12 cellular contexts compared by ENCODE assay signal in genomic region chr17:27351741-27352140, GRCh38. TPM values are rescaled to one million over a fixed set of nuclear protein-coding genes. Genes with fewer than 3 reads are reported as not detected.
A peak's percentile ranks its signal among the peaks of the same experiment; 100 is the strongest.
DNase-seq lines count a peak whose midpoint lies in the region; TF ChIP-seq lines count a peak whose summit lies in the region.
"Had no signal": no experiment of that assay in that cellular context is flagged by ENCODE, and none has a peak within 500 bp of the region (broad histone marks: within the 10 kb centered on the region; RNA-seq: fewer than 3 reads in every experiment).

No MANE protein-coding gene starts in this region.

- H3K27me3 ChIP-seq in CD4-positive, alpha-beta memory T cell (ENCODE audit: insufficient read depth, low read length) = no peaks in the 10 kb centered on the region
- no peaks in the 10 kb centered on the region for H3K27me3 ChIP-seq in OCI-LY1 (ENCODE audit: insufficient read depth, low read length)
- no peaks in the 10 kb centered on the region for H3K27me3 ChIP-seq in neural progenitor cell

- no peak overlapping the region for H2AFZ ChIP-seq in OCI-LY1 (ENCODE audit: low read length)
- H2AFZ ChIP-seq in neural progenitor cell (replicated peaks) = no peak overlapping the region

- H3K4me3 ChIP-seq in CD4-positive, alpha-beta memory T cell (ENCODE audit: low read length in 2 of 2) = no peak overlapping the region
- H3K4me3 ChIP-seq in OCI-LY1 (ENCODE audit: low read depth, low read length, poor library complexity, severe bottlenecking) = peak overlapping the region; percentile 94
- no peak overlapping the region for H3K4me3 ChIP-seq in neural progenitor cell

- H3K9me2 ChIP-seq in OCI-LY1 (ENCODE audit: low read depth, low read length) = no peaks in the 10 kb centered on the region

- H3K9me3 Mint-ChIP-seq in CD4-positive, alpha-beta memory T cell = peaks cover 0 to 4% (median 0%) of the 10 kb centered on the region in 8 donors
- H3K9me3 Mint-ChIP-seq in endothelial cell (ENCODE audit: unreplicated experiment) (peaks cover 5% of the 10 kb centered on the region), neural progenitor cell (no peaks in the 10 kb centered on the region)
- H3K9me3 Mint-ChIP-seq: activated CD4-positive, alpha-beta T cell treated with anti-CD3 and anti-CD28 coated beads, Interleukin-2, amount 10 ng/mL, durations not matched to agents 7 days and 5 days; stimulated activated naive CD8-positive, alpha-beta T cell treated with anti-CD3 and anti-CD28 coated beads, Interleukin-15, Interleukin-2, amounts not matched to agents 100 ng/mL and 50 ng/mL, for 24 hours had no signal

- H3K4me3 Mint-ChIP-seq in CD4-positive, alpha-beta memory T cell = peak overlapping the region in 1 of 8 donors; percentile 6
- no peak overlapping the region for H3K4me3 Mint-ChIP-seq in endothelial cell (ENCODE audit: unreplicated experiment)
- H3K4me3 Mint-ChIP-seq in neural progenitor cell = peak overlapping the region; percentile 16
- H3K4me3 Mint-ChIP-seq: activated CD4-positive, alpha-beta T cell treated with anti-CD3 and anti-CD28 coated beads, Interleukin-2, amount 10 ng/mL, durations not matched to agents 7 days and 5 days had no signal

- TF ChIP-seq CTCF in OCI-LY1 (IDR thresholded peaks at IDR 0.05; ENCODE audit: low read length) = no peak
- no peak for TF ChIP-seq CTCF in endothelial cell (IDR thresholded peaks at IDR 0.05; ENCODE audit: unreplicated experiment)
- no peak for TF ChIP-seq CTCF in neural progenitor cell (IDR thresholded peaks at IDR 0.05)

- peaks cover 14 to 31% (median 24%) of the 10 kb centered on the region in 4 donors for H3K4me1 Mint-ChIP-seq in CD4-positive, alpha-beta memory T cell
- H3K4me1 Mint-ChIP-seq in endothelial cell (ENCODE audit: unreplicated experiment) (peaks cover 24% of the 10 kb centered on the region), neural progenitor cell (peaks cover 21% of the 10 kb centered on the region)

- H3F3A ChIP-seq in OCI-LY1 (ENCODE audit: insufficient read depth, low read length) (0 out of 2 replicates have a peak, but pooled peaks cover 7% of the 10 kb centered on the region), neural progenitor cell (ENCODE audit: low read depth) (peaks cover 33% of the 10 kb centered on the region)

- CTCF ChIA-PET in CD4-positive, alpha-beta memory T cell (lab: Charles Lee; ENCODE audit: partially characterized antibody) = interaction anchor here (1.0 to 9.2 kb wide), 5 partner anchors 19 to 303 kb away, joined by 3 to 146 read pairs (median 4); no protein-coding TSS in a partner anchor

- DNase-seq in CD4-positive, alpha-beta memory T cell = no peak
- no peak for DNase-seq in endothelial cell (ENCODE audit: low spot score)
- DNase-seq in neural progenitor cell (ENCODE audit: low spot score) = no peak
- DNase-seq in stimulated activated CD4-positive, alpha-beta T cell treated with anti-CD3 and anti-CD28 coated beads, Interleukin-4, amount 100 ng/mL, for 4 hours = no peak
- DNase-seq in AG08395 (ENCODE audit: low spot score) = no peak
- DNase-seq in C1 segment of cervical spinal cord (lab: John Stamatoyannopoulos, UW) = no peak
- DNase-seq in activated effector memory CD4-positive, alpha-beta T cell treated with anti-CD3 and anti-CD28 coated beads, Interleukin-2, amount 50 U/mL, for 16 hours = no peak
- DNase-seq: activated CD4-positive, alpha-beta T cell treated with anti-CD3 and anti-CD28 coated beads, Interleukin-2, amount 10 ng/mL, durations not matched to agents 7 days and 5 days; NCI-H510A treated with DMSO at 0.1 percent for 48 hours; RPMI8226 had no signal

- H3K27ac Mint-ChIP-seq in CD4-positive, alpha-beta memory T cell = peak overlapping the region in 4 of 7 donors; percentile 14 to 82 (median 40)
- H3K27ac Mint-ChIP-seq in endothelial cell (ENCODE audit: unreplicated experiment) = peak overlapping the region; percentile 55
- no peak overlapping the region for H3K27ac Mint-ChIP-seq in neural progenitor cell
- H3K27ac Mint-ChIP-seq: activated CD4-positive, alpha-beta T cell treated with anti-CD3 and anti-CD28 coated beads, Interleukin-2, amount 10 ng/mL, durations not matched to agents 7 days and 5 days; stimulated activated naive CD8-positive, alpha-beta T cell treated with anti-CD3 and anti-CD28 coated beads, Interleukin-15, Interleukin-2, amounts not matched to agents 100 ng/mL and 50 ng/mL, for 24 hours had no signal

- no peaks in the 10 kb centered on the region for H3K27me3 Mint-ChIP-seq in CD4-positive, alpha-beta memory T cell
- H3K27me3 Mint-ChIP-seq in endothelial cell (ENCODE audit: unreplicated experiment) (peaks cover 10% of the 10 kb centered on the region), neural progenitor cell (ENCODE audit: insufficient read depth, low read depth) (peaks cover 8% of the 10 kb centered on the region)
- H3K27me3 Mint-ChIP-seq: activated CD4-positive, alpha-beta T cell treated with anti-CD3 and anti-CD28 coated beads, Interleukin-2, amount 10 ng/mL, durations not matched to agents 7 days and 5 days; stimulated activated naive CD8-positive, alpha-beta T cell treated with anti-CD3 and anti-CD28 coated beads, Interleukin-15, Interleukin-2, amounts not matched to agents 100 ng/mL and 50 ng/mL, for 24 hours had no signal

- H3K36me3 Mint-ChIP-seq in CD4-positive, alpha-beta memory T cell = no peaks in the 10 kb centered on the region
- peaks cover 4% of the 10 kb centered on the region for H3K36me3 Mint-ChIP-seq in endothelial cell (ENCODE audit: low read depth, unreplicated experiment)
- H3K36me3 Mint-ChIP-seq in neural progenitor cell = peaks cover 8% of the 10 kb centered on the region

- POLR2A ChIA-PET in CD4-positive, alpha-beta memory T cell (lab: Charles Lee; ENCODE audit: partially characterized antibody) = no interaction called here

- intact Hi-C loops in CD4-positive, alpha-beta memory T cell (cut with micrococcal nuclease) = loop anchor here (5.0 kb wide), 2 partner anchors 114 to 301 kb away; no protein-coding TSS in a partner anchor

- H3K9me3 ChIP-seq in CD4-positive, alpha-beta memory T cell (ENCODE audit: control insufficient read depth in 1 of 2, low read length in 2 of 2) = no peaks in the 10 kb centered on the region
- H3K9me3 ChIP-seq in OCI-LY1 (ENCODE audit: low read length) (no peaks in the 10 kb centered on the region), neural progenitor cell (ENCODE audit: low read depth) (no peaks in the 10 kb centered on the region)

- H3K4me2 ChIP-seq in OCI-LY1 (ENCODE audit: low read length) (peak overlapping the region; percentile 89; the same call in 1 of the 2 replicates), neural progenitor cell (no peak overlapping the region)

- H3K4me1 ChIP-seq in CD4-positive, alpha-beta memory T cell (ENCODE audit: insufficient read depth, low read length) = peaks cover 21% of the 10 kb centered on the region
- H3K4me1 ChIP-seq in OCI-LY1 (ENCODE audit: insufficient read depth, low read length, severe bottlenecking) (peaks cover 53% of the 10 kb centered on the region), neural progenitor cell (peaks cover 5% of the 10 kb centered on the region)

- H3K79me2 ChIP-seq in OCI-LY1 (ENCODE audit: insufficient read depth, low read length) (no peaks in the 10 kb centered on the region), neural progenitor cell (ENCODE audit: low read depth) (peaks cover 13% of the 10 kb centered on the region)

- H3K36me3 ChIP-seq in CD4-positive, alpha-beta memory T cell (ENCODE audit: insufficient read depth, low read length) = no peaks in the 10 kb centered on the region
- H3K36me3 ChIP-seq in OCI-LY1 (ENCODE audit: insufficient read depth, low read length) (no peaks in the 10 kb centered on the region), neural progenitor cell (no peaks in the 10 kb centered on the region)

- no peak overlapping the region for H3K27ac ChIP-seq in CD4-positive, alpha-beta memory T cell (ENCODE audit: low read depth, low read length)
- peak overlapping the region; percentile 83 for H3K27ac ChIP-seq in OCI-LY1 (ENCODE audit: low read depth, low read length, poor library complexity, severe bottlenecking)
- no peak overlapping the region for H3K27ac ChIP-seq in neural progenitor cell

- H3K9ac ChIP-seq in OCI-LY1 (ENCODE audit: low read length) = no peak overlapping the region
- no peak overlapping the region for H3K9ac ChIP-seq in neural progenitor cell

- H4K20me1 ChIP-seq in OCI-LY1 (ENCODE audit: insufficient read depth, low read length) = no peaks in the 10 kb centered on the region
- H4K20me1 ChIP-seq in neural progenitor cell (ENCODE audit: low read depth) = no peaks in the 10 kb centered on the region

RNA-seq across cellular contexts. Expression of gene WSB1, which starts 57.8 kb away (rescaled TPM):
- 100 to 1,000 TPM; 122 to 130 TPM for total RNA-seq in CD4-positive, alpha-beta memory T cell
- polyA plus RNA-seq in CD4-positive, alpha-beta memory T cell = 100 to 1,000 TPM; 152 to 157 TPM
- total RNA-seq in endothelial cell (ENCODE audit: unreplicated experiment) (443 TPM), neural progenitor cell (ENCODE audit: low replicate concordance) (396 and 521 TPM in 2 replicates)
